In genomic region chr19:1173845-1174809, GRCh38 we compare ENCODE assay signal across 8 cellular contexts. TPM values are rescaled to one million over a fixed set of nuclear protein-coding genes. Genes with fewer than 3 reads are reported as not detected.
DNase-seq lines count a peak whose midpoint lies in the region; TF ChIP-seq lines count a peak whose summit lies in the region.

Gene SBNO2, minus strand, starts transcription at chr19:1174268. Its CDS starts 19,992 bp downstream, at chr19:1154276.

- H3K79me2 ChIP-seq in Loucy (ENCODE audit: insufficient read depth, low read length) (peaks cover 49% of the 10 kb centered on the region), neural progenitor cell (ENCODE audit: low read depth) (peaks cover 46% of the 10 kb centered on the region)

- H3K4me1 ChIP-seq in Loucy (ENCODE audit: insufficient read depth, low read length, poor library complexity, severe bottlenecking) (peaks cover 30% of the 10 kb centered on the region), neural progenitor cell (peaks cover 17% of the 10 kb centered on the region), stomach smooth muscle (ENCODE audit: control insufficient read depth, insufficient read depth, low read length) (peaks cover 44% of the 10 kb centered on the region)

- H3K9me3 Mint-ChIP-seq in neural progenitor cell = no peaks in the 10 kb centered on the region

- H3K27ac ChIP-seq in neural progenitor cell (peak within 1 kb of the TSS; percentile 35), stomach smooth muscle (ENCODE audit: low read length) (peak within 1 kb of the TSS; percentile 86)

- DNase-seq in BJ (ENCODE audit: low read depth) = no peak
- DNase-seq in GM20000 (ENCODE audit: low spot score) = peak; percentile 100
- DNase-seq in SK-MEL-5 (ENCODE audit: low read depth, low spot score) = peak; percentile 82
- DNase-seq in activated gamma-delta T cell treated with anti-CD3 and anti-CD28 coated beads, Interleukin-2, amount 50 U/mL, for 16 hours (ENCODE audit: low read depth) = peak; percentile 83
- DNase-seq in foreskin fibroblast = peak; percentile 82 to 94
- peak; percentile 93 for DNase-seq in neural progenitor cell (ENCODE audit: low spot score)

- CTCF ChIA-PET in BJ (lab: Yijun Ruan, JAX) = no interaction called here

- H3K27me3 Mint-ChIP-seq in neural progenitor cell (ENCODE audit: insufficient read depth, low read depth) = peaks cover 10% of the 10 kb centered on the region

- H3K27me3 ChIP-seq in BJ (ENCODE audit: control insufficient read depth, insufficient read depth, low read length) (no peaks in the 10 kb centered on the region), Loucy (ENCODE audit: insufficient read depth, low read length, poor library complexity, severe bottlenecking) (no peaks in the 10 kb centered on the region), neural progenitor cell (no peaks in the 10 kb centered on the region), stomach smooth muscle (ENCODE audit: control insufficient read depth in 1 of 2, insufficient read depth in 2 of 2, low read length in 2 of 2) (no peaks in the 10 kb centered on the region)

- H2AFZ ChIP-seq in Loucy (ENCODE audit: low read length) = peak within 1 kb of the TSS; percentile 21; the same call in 1 of the 2 replicates
- H2AFZ ChIP-seq in neural progenitor cell (replicated peaks) = no peak within 1 kb of the TSS

- H4K20me1 ChIP-seq in Loucy (ENCODE audit: insufficient read depth, low read length, poor library complexity, severe bottlenecking) (peaks cover 10% of the 10 kb centered on the region), neural progenitor cell (ENCODE audit: low read depth) (peaks cover 34% of the 10 kb centered on the region)

- in situ Hi-C loops in SK-MEL-5 (cut with HindIII; ENCODE audit: low pct_unique_long_range_greater_than_20kb, low sequenced_read_pairs) = no loop called here

- H3K4me3 ChIP-seq in BJ (ENCODE audit: low read depth, low read length) = peak within 1 kb of the TSS; percentile 95
- H3K4me3 ChIP-seq in Loucy (ENCODE audit: low read length, poor library complexity, severe bottlenecking) = peak within 1 kb of the TSS; percentile 100
- peak within 1 kb of the TSS; percentile 91 to 94 for H3K4me3 ChIP-seq in foreskin fibroblast (ENCODE audit: low read depth in 1 of 2, low read length in 2 of 2)
- H3K4me3 ChIP-seq in neural progenitor cell = peak within 1 kb of the TSS; percentile 79
- H3K4me3 ChIP-seq in stomach smooth muscle (ENCODE audit: low read length in 2 of 2) = peak within 1 kb of the TSS; percentile 80 to 81

- POLR2A ChIA-PET in BJ (lab: Charles Lee) = no interaction called here

- H3K36me3 ChIP-seq in BJ (ENCODE audit: control insufficient read depth, insufficient read depth, low read length) (peaks cover 4% of the 10 kb centered on the region; the same call in 1 of the 2 replicates), Loucy (ENCODE audit: insufficient read depth, low read length) (no peaks in the 10 kb centered on the region), neural progenitor cell (no peaks in the 10 kb centered on the region), stomach smooth muscle (ENCODE audit: control insufficient read depth in 2 of 2, insufficient read depth in 2 of 2, low read length in 2 of 2) (no peaks in the 10 kb centered on the region)

- peak within 1 kb of the TSS; percentile 98 for H3K9ac ChIP-seq in Loucy (ENCODE audit: low read depth, low read length, poor library complexity, severe bottlenecking)
- H3K9ac ChIP-seq in neural progenitor cell = peak within 1 kb of the TSS; percentile 42
- peak within 1 kb of the TSS; percentile 84 to 93 for H3K9ac ChIP-seq in stomach smooth muscle (ENCODE audit: low read length in 2 of 2)

- H3K9me3 ChIP-seq in Loucy (ENCODE audit: insufficient read depth, low read depth, low read length) (no peaks in the 10 kb centered on the region), neural progenitor cell (ENCODE audit: low read depth) (no peaks in the 10 kb centered on the region), stomach smooth muscle (ENCODE audit: control insufficient read depth in 2 of 2, low read length in 2 of 2) (no peaks in the 10 kb centered on the region)

- H3K4me1 Mint-ChIP-seq in neural progenitor cell = peaks cover 28% of the 10 kb centered on the region

- H3K9me2 ChIP-seq in Loucy (replicated peaks; ENCODE audit: low read depth, low read length) = no peaks in the 10 kb centered on the region

- peak within 1 kb of the TSS; percentile 97 for H3K4me2 ChIP-seq in Loucy (ENCODE audit: low read depth, low read length, poor library complexity, severe bottlenecking)
- peak within 1 kb of the TSS; percentile 97 for H3K4me2 ChIP-seq in neural progenitor cell

- H3F3A ChIP-seq in Loucy (ENCODE audit: low read depth) (no peaks in the 10 kb centered on the region), neural progenitor cell (ENCODE audit: low read depth) (peaks cover 26% of the 10 kb centered on the region)

- TF ChIP-seq CTCF in BJ (IDR thresholded peaks at IDR 0.05; ENCODE audit: insufficient read depth, low read depth, low read length) = no peak
- TF ChIP-seq CTCF in GM20000 (IDR thresholded peaks at IDR 0.05; ENCODE audit: extremely low read depth, missing control alignments) = no peak
- no peak for TF ChIP-seq CTCF in Loucy (conservative IDR thresholded peaks at IDR 0.05; ENCODE audit: low read length)
- TF ChIP-seq CTCF in foreskin fibroblast (IDR thresholded peaks at IDR 0.05; ENCODE audit: low read depth, low read length) = no peak
- TF ChIP-seq CTCF in neural progenitor cell (IDR thresholded peaks at IDR 0.05) = no peak

- peak within 1 kb of the TSS; percentile 91 for H3K4me3 Mint-ChIP-seq in neural progenitor cell

- H3K27ac Mint-ChIP-seq in neural progenitor cell = peak within 1 kb of the TSS; percentile 70

- H3K36me3 Mint-ChIP-seq in neural progenitor cell = peaks cover 11% of the 10 kb centered on the region

RNA-seq across cellular contexts. Expression of gene SBNO2, which starts in this region (rescaled TPM):
- polyA plus RNA-seq in BJ (2011; rRNA removed) = 15.5 and 26.1 TPM in 2 replicates
- 30.9 and 40.4 TPM in 2 replicates for polyA minus RNA-seq in BJ (2011; rRNA and poly(A)+ RNA removed)
- total RNA-seq in SK-MEL-5 (2014; rRNA removed; shearing (Covaris generic)) = 18.8 and 21.1 TPM in 2 replicates
- 57.0 and 67.3 TPM in 2 replicates for polyA plus RNA-seq in SK-MEL-5 (2015; cell fraction: cytosol; rRNA removed)
- polyA plus RNA-seq in SK-MEL-5 (2015; cell fraction: nucleus; rRNA removed) = 97.6 and 133 TPM in 2 replicates
- total RNA-seq in neural progenitor cell (ENCODE audit: low replicate concordance) = 3.3 and 16.2 TPM in 2 replicates

Comparison
In these comparisons a context has a peak if more than half of its experiments do, and no peak if none do; other contexts are left out.
1. H3K9ac ChIP-seq: peak in every context shown above with its lines; median percentile 98 in Loucy; 88 in stomach smooth muscle; 42 in neural progenitor cell.